1 cellular context compared by ENCODE assay signal in the genomic region with DNA sequence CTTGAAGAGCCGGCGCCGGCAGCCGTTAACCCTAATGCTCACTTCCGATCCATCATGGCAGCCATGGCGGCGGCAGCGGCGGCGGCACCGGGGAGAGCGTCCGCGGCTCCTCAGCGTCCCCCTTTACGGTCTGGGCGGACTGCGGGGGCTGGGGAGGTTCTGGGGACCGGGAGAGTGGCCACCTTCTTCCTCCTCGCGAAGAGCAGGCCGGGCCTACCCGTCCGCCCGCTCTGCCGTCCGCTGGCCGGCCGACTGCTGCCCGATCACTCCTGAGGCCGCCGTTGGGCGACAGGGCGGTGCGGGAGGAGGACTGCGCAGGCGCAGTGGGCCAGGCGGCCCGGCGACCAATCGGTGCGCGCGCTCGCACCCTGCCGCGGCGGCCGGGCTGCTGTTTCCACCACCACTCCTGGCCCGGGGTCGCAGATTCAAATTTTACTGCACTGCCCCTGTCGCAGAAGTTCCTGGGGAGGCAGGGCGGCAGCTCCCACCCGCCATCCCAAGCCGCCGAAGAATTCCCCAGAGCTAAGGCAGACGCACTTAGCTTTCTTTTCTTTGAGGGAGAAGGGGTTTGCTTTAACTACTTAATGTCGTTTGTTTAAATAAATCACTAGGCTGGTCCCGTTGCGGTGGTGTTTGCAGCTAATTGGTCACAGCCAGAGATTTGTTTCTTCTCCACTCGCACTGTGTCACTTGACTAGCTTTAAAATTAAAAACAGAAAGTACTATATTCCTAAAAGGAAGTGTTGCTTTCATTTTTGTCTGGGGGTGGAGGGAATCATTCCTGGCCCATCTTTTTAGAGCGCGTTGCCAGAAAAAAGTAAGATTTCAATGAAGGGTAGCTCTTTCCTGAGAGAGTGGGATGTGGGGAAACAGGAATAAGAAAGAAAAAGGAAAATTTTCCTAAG.
TF ChIP-seq lines count a peak whose summit lies in the region.

A gene (minus strand): TSS at position 290 of the 905 bp plus-strand sequence. CDS start 452 bp downstream, outside the sequence.

TF ChIP-seq in HepG2, 621 proteins besides CTCF, POLR2A, EP300 and RAD21 (continued from another document and continues in another):
- TF ChIP-seq, protein P1, sequence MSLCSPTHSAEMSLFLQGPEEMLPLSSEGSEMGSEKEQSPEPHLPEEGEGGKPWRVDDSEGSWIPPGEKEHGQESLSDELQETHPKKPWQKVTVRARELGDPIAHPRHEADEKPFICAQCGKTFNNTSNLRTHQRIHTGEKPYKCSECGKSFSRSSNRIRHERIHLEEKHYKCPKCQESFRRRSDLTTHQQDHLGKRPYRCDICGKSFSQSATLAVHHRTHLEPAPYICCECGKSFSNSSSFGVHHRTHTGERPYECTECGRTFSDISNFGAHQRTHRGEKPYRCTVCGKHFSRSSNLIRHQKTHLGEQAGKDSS (CRISPR knock-in tag; IDR thresholded peaks at IDR 0.05; ENCODE audit: borderline replicate concordance, low read depth): no peak; the same call in 1 of the 2 replicates
- TF ChIP-seq DR1 (CRISPR knock-in tag; IDR thresholded peaks at IDR 0.05): 0 out of 2 replicates have a peak, but pooled peaks have one; percentile 15
- TF ChIP-seq ZNF616 (CRISPR knock-in tag; IDR thresholded peaks at IDR 0.05; ENCODE audit: low read depth): no peak; the same call in 1 of the 2 replicates
- peak; percentile 90 for TF ChIP-seq PHF8 (CRISPR knock-in tag; IDR thresholded peaks at IDR 0.05)
- TF ChIP-seq HNRNPK (IDR thresholded peaks at IDR 0.05; ENCODE audit: low read depth, low read length, poor library complexity, severe bottlenecking): peak; percentile 62
- peak; percentile 51; the same call in 1 of the 2 replicates for TF ChIP-seq ZSCAN31 (CRISPR knock-in tag; IDR thresholded peaks at IDR 0.05; ENCODE audit: low read depth)
- no peak; the same call in 1 of the 2 replicates for TF ChIP-seq SIX1 (CRISPR knock-in tag; IDR thresholded peaks at IDR 0.05; ENCODE audit: borderline replicate concordance)
- TF ChIP-seq ZNF225 (CRISPR knock-in tag; IDR thresholded peaks at IDR 0.05): peak; percentile 81; the same call in 1 of the 2 replicates
- no peak for TF ChIP-seq U2AF1 (optimal IDR thresholded peaks at IDR 0.05; ENCODE audit: low read depth, low read length)
- TF ChIP-seq ZNF124 (CRISPR knock-in tag; IDR thresholded peaks at IDR 0.05): peak; percentile 41; the same call in 1 of the 2 replicates
- TF ChIP-seq, protein P2, sequence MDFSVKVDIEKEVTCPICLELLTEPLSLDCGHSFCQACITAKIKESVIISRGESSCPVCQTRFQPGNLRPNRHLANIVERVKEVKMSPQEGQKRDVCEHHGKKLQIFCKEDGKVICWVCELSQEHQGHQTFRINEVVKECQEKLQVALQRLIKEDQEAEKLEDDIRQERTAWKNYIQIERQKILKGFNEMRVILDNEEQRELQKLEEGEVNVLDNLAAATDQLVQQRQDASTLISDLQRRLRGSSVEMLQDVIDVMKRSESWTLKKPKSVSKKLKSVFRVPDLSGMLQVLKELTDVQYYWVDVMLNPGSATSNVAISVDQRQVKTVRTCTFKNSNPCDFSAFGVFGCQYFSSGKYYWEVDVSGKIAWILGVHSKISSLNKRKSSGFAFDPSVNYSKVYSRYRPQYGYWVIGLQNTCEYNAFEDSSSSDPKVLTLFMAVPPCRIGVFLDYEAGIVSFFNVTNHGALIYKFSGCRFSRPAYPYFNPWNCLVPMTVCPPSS (IDR thresholded peaks at IDR 0.05): no peak
- TF ChIP-seq ZNF749 (CRISPR knock-in tag; IDR thresholded peaks at IDR 0.05; ENCODE audit: borderline replicate concordance): peak; percentile 50; the same call in 1 of the 2 replicates
- TF ChIP-seq, protein P3, sequence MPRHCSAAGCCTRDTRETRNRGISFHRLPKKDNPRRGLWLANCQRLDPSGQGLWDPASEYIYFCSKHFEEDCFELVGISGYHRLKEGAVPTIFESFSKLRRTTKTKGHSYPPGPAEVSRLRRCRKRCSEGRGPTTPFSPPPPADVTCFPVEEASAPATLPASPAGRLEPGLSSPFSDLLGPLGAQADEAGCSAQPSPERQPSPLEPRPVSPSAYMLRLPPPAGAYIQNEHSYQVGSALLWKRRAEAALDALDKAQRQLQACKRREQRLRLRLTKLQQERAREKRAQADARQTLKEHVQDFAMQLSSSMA (CRISPR knock-in tag; IDR thresholded peaks at IDR 0.05): no peak
- TF ChIP-seq, protein P4, sequence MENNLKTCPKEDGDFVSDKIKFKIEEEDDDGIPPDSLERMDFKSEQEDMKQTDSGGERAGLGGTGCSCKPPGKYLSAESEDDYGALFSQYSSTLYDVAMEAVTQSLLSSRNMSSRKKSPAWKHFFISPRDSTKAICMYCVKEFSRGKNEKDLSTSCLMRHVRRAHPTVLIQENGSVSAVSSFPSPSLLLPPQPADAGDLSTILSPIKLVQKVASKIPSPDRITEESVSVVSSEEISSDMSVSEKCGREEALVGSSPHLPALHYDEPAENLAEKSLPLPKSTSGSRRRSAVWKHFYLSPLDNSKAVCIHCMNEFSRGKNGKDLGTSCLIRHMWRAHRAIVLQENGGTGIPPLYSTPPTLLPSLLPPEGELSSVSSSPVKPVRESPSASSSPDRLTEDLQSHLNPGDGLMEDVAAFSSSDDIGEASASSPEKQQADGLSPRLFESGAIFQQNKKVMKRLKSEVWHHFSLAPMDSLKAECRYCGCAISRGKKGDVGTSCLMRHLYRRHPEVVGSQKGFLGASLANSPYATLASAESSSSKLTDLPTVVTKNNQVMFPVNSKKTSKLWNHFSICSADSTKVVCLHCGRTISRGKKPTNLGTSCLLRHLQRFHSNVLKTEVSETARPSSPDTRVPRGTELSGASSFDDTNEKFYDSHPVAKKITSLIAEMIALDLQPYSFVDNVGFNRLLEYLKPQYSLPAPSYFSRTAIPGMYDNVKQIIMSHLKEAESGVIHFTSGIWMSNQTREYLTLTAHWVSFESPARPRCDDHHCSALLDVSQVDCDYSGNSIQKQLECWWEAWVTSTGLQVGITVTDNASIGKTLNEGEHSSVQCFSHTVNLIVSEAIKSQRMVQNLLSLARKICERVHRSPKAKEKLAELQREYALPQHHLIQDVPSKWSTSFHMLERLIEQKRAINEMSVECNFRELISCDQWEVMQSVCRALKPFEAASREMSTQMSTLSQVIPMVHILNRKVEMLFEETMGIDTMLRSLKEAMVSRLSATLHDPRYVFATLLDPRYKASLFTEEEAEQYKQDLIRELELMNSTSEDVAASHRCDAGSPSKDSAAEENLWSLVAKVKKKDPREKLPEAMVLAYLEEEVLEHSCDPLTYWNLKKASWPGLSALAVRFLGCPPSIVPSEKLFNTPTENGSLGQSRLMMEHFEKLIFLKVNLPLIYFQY (CRISPR knock-in tag; IDR thresholded peaks at IDR 0.05; ENCODE audit: borderline replicate concordance): peak; percentile 68; the same call in 1 of the 2 replicates
- TF ChIP-seq, protein P5, sequence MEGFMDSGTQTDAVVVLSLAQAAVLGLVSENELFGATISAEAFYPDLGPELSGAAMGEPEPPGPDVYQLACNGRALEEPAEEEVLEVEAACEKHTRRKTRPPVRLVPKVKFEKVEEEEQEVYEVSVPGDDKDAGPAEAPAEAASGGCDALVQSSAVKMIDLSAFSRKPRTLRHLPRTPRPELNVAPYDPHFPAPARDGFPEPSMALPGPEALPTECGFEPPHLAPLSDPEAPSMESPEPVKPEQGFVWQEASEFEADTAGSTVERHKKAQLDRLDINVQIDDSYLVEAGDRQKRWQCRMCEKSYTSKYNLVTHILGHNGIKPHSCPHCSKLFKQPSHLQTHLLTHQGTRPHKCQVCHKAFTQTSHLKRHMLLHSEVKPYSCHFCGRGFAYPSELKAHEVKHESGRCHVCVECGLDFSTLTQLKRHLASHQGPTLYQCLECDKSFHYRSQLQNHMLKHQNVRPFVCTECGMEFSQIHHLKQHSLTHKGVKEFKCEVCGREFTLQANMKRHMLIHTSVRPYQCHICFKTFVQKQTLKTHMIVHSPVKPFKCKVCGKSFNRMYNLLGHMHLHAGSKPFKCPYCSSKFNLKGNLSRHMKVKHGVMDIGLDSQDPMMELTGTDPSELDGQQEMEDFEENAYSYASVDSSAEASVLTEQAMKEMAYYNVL (CRISPR knock-in tag; IDR thresholded peaks at IDR 0.05; ENCODE audit: borderline replicate concordance): 0 out of 2 replicates have a peak, but pooled peaks have one; percentile 5
- TF ChIP-seq, protein P6, sequence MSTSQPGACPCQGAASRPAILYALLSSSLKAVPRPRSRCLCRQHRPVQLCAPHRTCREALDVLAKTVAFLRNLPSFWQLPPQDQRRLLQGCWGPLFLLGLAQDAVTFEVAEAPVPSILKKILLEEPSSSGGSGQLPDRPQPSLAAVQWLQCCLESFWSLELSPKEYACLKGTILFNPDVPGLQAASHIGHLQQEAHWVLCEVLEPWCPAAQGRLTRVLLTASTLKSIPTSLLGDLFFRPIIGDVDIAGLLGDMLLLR (CRISPR knock-in tag; IDR thresholded peaks at IDR 0.05): no peak
- no peak for TF ChIP-seq ZNF337 (CRISPR knock-in tag; IDR thresholded peaks at IDR 0.05; ENCODE audit: borderline replicate concordance, low read depth)
- TF ChIP-seq, protein P7, sequence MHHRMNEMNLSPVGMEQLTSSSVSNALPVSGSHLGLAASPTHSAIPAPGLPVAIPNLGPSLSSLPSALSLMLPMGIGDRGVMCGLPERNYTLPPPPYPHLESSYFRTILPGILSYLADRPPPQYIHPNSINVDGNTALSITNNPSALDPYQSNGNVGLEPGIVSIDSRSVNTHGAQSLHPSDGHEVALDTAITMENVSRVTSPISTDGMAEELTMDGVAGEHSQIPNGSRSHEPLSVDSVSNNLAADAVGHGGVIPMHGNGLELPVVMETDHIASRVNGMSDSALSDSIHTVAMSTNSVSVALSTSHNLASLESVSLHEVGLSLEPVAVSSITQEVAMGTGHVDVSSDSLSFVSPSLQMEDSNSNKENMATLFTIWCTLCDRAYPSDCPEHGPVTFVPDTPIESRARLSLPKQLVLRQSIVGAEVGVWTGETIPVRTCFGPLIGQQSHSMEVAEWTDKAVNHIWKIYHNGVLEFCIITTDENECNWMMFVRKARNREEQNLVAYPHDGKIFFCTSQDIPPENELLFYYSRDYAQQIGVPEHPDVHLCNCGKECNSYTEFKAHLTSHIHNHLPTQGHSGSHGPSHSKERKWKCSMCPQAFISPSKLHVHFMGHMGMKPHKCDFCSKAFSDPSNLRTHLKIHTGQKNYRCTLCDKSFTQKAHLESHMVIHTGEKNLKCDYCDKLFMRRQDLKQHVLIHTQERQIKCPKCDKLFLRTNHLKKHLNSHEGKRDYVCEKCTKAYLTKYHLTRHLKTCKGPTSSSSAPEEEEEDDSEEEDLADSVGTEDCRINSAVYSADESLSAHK (CRISPR knock-in tag; IDR thresholded peaks at IDR 0.05; ENCODE audit: borderline replicate concordance): no peak
- no peak for TF ChIP-seq ZEB1 (IDR thresholded peaks at IDR 0.05; ENCODE audit: insufficient replicate concordance, low read depth)
- TF ChIP-seq, protein P8, sequence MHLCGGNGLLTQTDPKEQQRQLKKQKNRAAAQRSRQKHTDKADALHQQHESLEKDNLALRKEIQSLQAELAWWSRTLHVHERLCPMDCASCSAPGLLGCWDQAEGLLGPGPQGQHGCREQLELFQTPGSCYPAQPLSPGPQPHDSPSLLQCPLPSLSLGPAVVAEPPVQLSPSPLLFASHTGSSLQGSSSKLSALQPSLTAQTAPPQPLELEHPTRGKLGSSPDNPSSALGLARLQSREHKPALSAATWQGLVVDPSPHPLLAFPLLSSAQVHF (CRISPR knock-in tag; IDR thresholded peaks at IDR 0.05): no peak; the same call in 1 of the 2 replicates
- TF ChIP-seq ZBTB21 (CRISPR knock-in tag; IDR thresholded peaks at IDR 0.05): no peak
- no peak for TF ChIP-seq ZSCAN29 (CRISPR knock-in tag; conservative IDR thresholded peaks at IDR 0.05)
- TF ChIP-seq ZNF761 (CRISPR knock-in tag; conservative IDR thresholded peaks at IDR 0.05): no peak
- peak; percentile 64 for TF ChIP-seq NRL (CRISPR knock-in tag; IDR thresholded peaks at IDR 0.05; ENCODE audit: borderline replicate concordance)
- no peak for TF ChIP-seq ZNF720 (CRISPR knock-in tag; IDR thresholded peaks at IDR 0.05)
- TF ChIP-seq, protein P9, sequence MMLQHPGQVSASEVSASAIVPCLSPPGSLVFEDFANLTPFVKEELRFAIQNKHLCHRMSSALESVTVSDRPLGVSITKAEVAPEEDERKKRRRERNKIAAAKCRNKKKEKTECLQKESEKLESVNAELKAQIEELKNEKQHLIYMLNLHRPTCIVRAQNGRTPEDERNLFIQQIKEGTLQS (CRISPR knock-in tag; IDR thresholded peaks at IDR 0.05): peak; percentile 79
- no peak for TF ChIP-seq ZNF547 (CRISPR knock-in tag; IDR thresholded peaks at IDR 0.05)
- 0 out of 2 replicates have a peak, but pooled peaks have one; percentile 30 for TF ChIP-seq HNRNPUL1 (IDR thresholded peaks at IDR 0.05; ENCODE audit: low read depth, low read length)
- TF ChIP-seq ZMYM4 (CRISPR knock-in tag; IDR thresholded peaks at IDR 0.05): peak; percentile 78; the same call in 1 of the 2 replicates
- TF ChIP-seq, protein P10, sequence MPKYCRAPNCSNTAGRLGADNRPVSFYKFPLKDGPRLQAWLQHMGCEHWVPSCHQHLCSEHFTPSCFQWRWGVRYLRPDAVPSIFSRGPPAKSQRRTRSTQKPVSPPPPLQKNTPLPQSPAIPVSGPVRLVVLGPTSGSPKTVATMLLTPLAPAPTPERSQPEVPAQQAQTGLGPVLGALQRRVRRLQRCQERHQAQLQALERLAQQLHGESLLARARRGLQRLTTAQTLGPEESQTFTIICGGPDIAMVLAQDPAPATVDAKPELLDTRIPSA (CRISPR knock-in tag; IDR thresholded peaks at IDR 0.05; ENCODE audit: borderline replicate concordance): no peak
- TF ChIP-seq FOXO1 (CRISPR knock-in tag; IDR thresholded peaks at IDR 0.05): no peak; the same call in 1 of the 2 replicates
- TF ChIP-seq PCBP1 (IDR thresholded peaks at IDR 0.05; ENCODE audit: borderline replicate concordance, low read depth, low read length): no peak
- TF ChIP-seq, protein P11, sequence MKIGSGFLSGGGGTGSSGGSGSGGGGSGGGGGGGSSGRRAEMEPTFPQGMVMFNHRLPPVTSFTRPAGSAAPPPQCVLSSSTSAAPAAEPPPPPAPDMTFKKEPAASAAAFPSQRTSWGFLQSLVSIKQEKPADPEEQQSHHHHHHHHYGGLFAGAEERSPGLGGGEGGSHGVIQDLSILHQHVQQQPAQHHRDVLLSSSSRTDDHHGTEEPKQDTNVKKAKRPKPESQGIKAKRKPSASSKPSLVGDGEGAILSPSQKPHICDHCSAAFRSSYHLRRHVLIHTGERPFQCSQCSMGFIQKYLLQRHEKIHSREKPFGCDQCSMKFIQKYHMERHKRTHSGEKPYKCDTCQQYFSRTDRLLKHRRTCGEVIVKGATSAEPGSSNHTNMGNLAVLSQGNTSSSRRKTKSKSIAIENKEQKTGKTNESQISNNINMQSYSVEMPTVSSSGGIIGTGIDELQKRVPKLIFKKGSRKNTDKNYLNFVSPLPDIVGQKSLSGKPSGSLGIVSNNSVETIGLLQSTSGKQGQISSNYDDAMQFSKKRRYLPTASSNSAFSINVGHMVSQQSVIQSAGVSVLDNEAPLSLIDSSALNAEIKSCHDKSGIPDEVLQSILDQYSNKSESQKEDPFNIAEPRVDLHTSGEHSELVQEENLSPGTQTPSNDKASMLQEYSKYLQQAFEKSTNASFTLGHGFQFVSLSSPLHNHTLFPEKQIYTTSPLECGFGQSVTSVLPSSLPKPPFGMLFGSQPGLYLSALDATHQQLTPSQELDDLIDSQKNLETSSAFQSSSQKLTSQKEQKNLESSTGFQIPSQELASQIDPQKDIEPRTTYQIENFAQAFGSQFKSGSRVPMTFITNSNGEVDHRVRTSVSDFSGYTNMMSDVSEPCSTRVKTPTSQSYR (CRISPR knock-in tag; IDR thresholded peaks at IDR 0.05; ENCODE audit: borderline replicate concordance): peak; percentile 10; the same call in 1 of the 2 replicates
- peak; percentile 56; the same call in 1 of the 2 replicates for TF ChIP-seq GFI1 (CRISPR knock-in tag; IDR thresholded peaks at IDR 0.05; ENCODE audit: borderline replicate concordance)
- no peak for TF ChIP-seq PLRG1 (conservative IDR thresholded peaks at IDR 0.05)
